Comparison of ENCODE assay signal across 31 cellular contexts in the genomic region with DNA sequence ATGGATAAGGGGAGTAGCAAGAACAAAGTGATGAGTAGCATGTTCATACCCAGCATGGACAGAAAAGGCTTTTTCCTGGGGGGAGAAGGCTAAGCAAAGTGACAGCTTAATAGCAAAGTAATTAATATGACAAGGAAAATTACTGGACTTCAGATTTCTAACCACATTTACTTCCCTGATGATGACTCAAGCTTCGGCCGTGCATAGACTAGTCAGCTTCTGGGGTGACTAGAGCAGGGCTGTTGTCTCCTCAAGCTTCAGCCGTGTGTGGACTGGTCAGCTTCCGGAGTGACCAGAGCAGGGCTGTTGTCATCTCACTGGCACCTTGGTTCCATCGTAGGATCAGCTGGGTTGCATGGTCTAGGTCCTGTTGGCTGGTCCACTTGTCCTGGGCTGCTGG.
"Had no signal": no experiment of that assay in that cellular context is flagged by ENCODE, and none has a peak within 500 bp of the region (broad histone marks: within the 10 kb centered on the region; RNA-seq: fewer than 3 reads in every experiment).

No MANE protein-coding gene starts in this region.

- H3K9ac ChIP-seq: neural progenitor cell, parathyroid adenoma had no signal

- H3K36me3 ChIP-seq: thyroid gland, WERI-Rb-1 had no signal

- H3K4me1 ChIP-seq: neural progenitor cell, vagina had no signal

- H3K27me3 ChIP-seq: left lung, neural progenitor cell, stomach, thyroid gland, upper lobe of left lung, vagina had no signal

- ATAC-seq: left lung; lower lobe of right lung; natural killer cell; psoas muscle; stimulated activated naive B cell treated with anti-CD40 and anti-IgM and Interleukin-4, amounts not matched to agents 10 μg/mL and 1 μg/mL and 100 μg/mL, for 72 hours; T-cell had no signal

- H3K4me2 ChIP-seq: neural progenitor cell, smooth muscle cell had no signal

- DNase-seq: activated CD4-positive, alpha-beta memory T cell treated with anti-CD3 and anti-CD28 coated beads, Interleukin-2, amount 10 ng/mL, durations not matched to agents 7 days and 5 days; activated CD4-positive, alpha-beta T cell treated with anti-CD3 and anti-CD28 coated beads, Interleukin-2, amount 10 ng/mL, durations not matched to agents 7 days and 5 days; activated CD4-positive, CD25-positive, alpha-beta regulatory T cell treated with anti-CD3 and anti-CD28 coated beads, Interleukin-2, amount 50 U/mL, for 72 hours; activated CD8-positive, alpha-beta memory T cell treated with anti-CD3 and anti-CD28 coated beads, Interleukin-2, amount 50 U/mL, for 48 hours; activated gamma-delta T cell; activated naive CD4-positive, alpha-beta T cell treated with anti-CD3 and anti-CD28 coated beads, Interleukin-2, amount 10 ng/mL, durations not matched to agents 7 days and 5 days; activated naive CD8-positive, alpha-beta T cell treated with anti-CD3 and anti-CD28 coated beads, Interleukin-2, amount 10 ng/mL, durations not matched to agents 7 days and 5 days; activated T-cell treated with anti-CD3 and anti-CD28 coated beads, Interleukin-2, amount 50 U/mL, for 24 hours; amniotic stem cell; endodermal cell; foreskin fibroblast; head of caudate nucleus; hippocampal formation; immature natural killer cell; left lung; lower lobe of right lung; mesendoderm; natural killer cell; occipital lobe; psoas muscle; stimulated activated CD4-positive, alpha-beta T cell treated with anti-CD3 and anti-CD28 coated beads, Interleukin-2, amount 100 ng/mL, for 24 hours; stimulated activated naive B cell treated with anti-CD40 and anti-IgM and Interleukin-4, amounts not matched to agents 10 μg/mL and 1 μg/mL and 100 μg/mL, for 72 hours; stomach; T-cell; thyroid gland; upper lobe of left lung; WERI-Rb-1 had no signal

- H3K27ac ChIP-seq: left lung, lower lobe of right lung, neural progenitor cell, parathyroid adenoma, psoas muscle, stomach, thyroid gland, upper lobe of left lung, vagina, WERI-Rb-1 had no signal

- H3K9me3 ChIP-seq: thyroid gland had no signal

- H3K4me3 ChIP-seq: left lung, lower lobe of right lung, neural progenitor cell, psoas muscle, smooth muscle cell, stomach, thyroid gland, upper lobe of left lung, vagina had no signal

- H2AFZ ChIP-seq: neural progenitor cell, parathyroid adenoma had no signal
